9 cellular contexts compared by ENCODE assay signal in the genomic region with DNA sequence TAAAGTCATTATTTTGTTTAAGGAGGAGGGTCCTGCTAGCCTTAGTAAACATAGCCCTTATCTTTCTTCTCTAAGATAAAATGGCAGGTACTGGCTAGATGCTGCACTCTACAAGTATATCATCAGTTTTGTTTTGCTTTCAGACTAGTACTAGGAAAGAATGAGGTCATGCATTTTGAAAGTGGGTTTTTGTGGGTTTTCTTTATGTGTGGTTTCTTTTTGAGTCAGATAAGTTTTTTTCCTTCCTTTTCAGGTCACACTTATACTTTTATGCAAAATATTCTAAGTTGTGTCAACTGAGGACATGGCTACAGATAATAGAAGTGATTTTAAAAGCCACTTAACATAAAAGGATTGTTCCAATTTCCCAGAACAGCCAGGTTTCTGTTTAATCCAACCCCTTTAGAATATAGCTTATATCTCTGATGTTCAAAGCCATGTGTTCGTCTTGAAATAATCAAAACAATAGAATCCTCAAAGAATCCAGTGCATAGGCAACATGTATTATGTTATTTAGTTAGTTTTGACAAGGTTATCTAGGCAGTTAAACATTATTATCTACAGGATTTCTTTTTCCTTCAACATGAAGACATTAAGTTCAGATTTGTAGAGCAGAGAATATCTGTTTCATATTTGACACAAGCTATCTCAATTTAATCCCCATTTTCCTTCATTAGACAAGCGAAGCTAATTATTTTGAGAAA.
DNase-seq lines count a peak whose midpoint lies in the region; ATAC-seq and TF ChIP-seq lines count a peak whose summit lies in the region.
"Had no signal": no experiment of that assay in that cellular context is flagged by ENCODE, and none has a peak within 500 bp of the region (broad histone marks: within the 10 kb centered on the region; RNA-seq: fewer than 3 reads in every experiment).

No MANE protein-coding gene starts in this region.

- TF ChIP-seq POLR2A in GM18505 (IDR thresholded peaks at IDR 0.05; ENCODE audit: borderline replicate concordance, extremely low read depth, insufficient read depth, insufficient read length), result no peak

- DNase-seq in LHCN-M2 (ENCODE audit: low read depth) (peak; percentile 69), iris pigment epithelial cell (ENCODE audit: low read depth) (peak; percentile 91), iPS-NIHi11 (ENCODE audit: low spot score) (no peak), SHP77 treated with DMSO at 0.1 percent for 48 hours (lab: John Stamatoyannopoulos, UW) (no peak), NCI-H2107 treated with DMSO at 0.1 percent for 48 hours (lab: John Stamatoyannopoulos, UW; ENCODE audit: unreplicated experiment) (no peak)
- no peak for DNase-seq in stimulated activated CD4-positive, alpha-beta T cell treated with anti-CD3 and anti-CD28 coated beads, Interleukin-2, amount 100 ng/mL, for 48 hours

- peak; percentile 93 for ATAC-seq in GM18505 (IDR thresholded peaks at IDR 0.05; ENCODE audit: unreplicated experiment)
- ATAC-seq in GM21737 (IDR thresholded peaks at IDR 0.05; ENCODE audit: unreplicated experiment), result peak; percentile 95
- ATAC-seq: K562 had no signal

Comparison
In these comparisons a context has a peak if more than half of its experiments do, and no peak if none do; other contexts are left out.
1. DNase-seq: peak in LHCN-M2 (single experiment) and iris pigment epithelial cell (single experiment); none in iPS-NIHi11 (single experiment), stimulated activated CD4-positive, alpha-beta T cell treated with anti-CD3 and anti-CD28 coated beads, Interleukin-2, amount 100 ng/mL, for 48 hours (0 of 2), SHP77 treated with DMSO at 0.1 percent for 48 hours (single experiment) and NCI-H2107 treated with DMSO at 0.1 percent for 48 hours (single experiment).